Comparison of ENCODE assay signal across 15 cellular contexts in genomic region chr17:52995127-52995526, GRCh38.
"Had no signal": no experiment of that assay in that cellular context is flagged by ENCODE, and none has a peak within 500 bp of the region (broad histone marks: within the 10 kb centered on the region; RNA-seq: fewer than 3 reads in every experiment).

No MANE protein-coding gene starts in this region.

- FAIRE-seq: frontal cortex, islet of Langerhans had no signal

- DNase-seq: activated CD4-positive, alpha-beta memory T cell treated with anti-CD3 and anti-CD28 coated beads for 36 hours; activated effector memory CD4-positive, alpha-beta T cell treated with anti-CD3 and anti-CD28 coated beads, Interleukin-2, amount 50 U/mL, for 16 hours; activated T-cell treated with anti-CD3 and anti-CD28 coated beads, Interleukin-2, amount 50 U/mL, for 24 hours; adrenal gland; heart left ventricle; left colon; midbrain; right lobe of liver; trophoblast cell had no signal

- H3K4me3 ChIP-seq: adrenal gland, heart left ventricle, lung, neural progenitor cell, right lobe of liver, suprapubic skin had no signal

- H3K27me3 ChIP-seq: adrenal gland, heart left ventricle, neural progenitor cell, suprapubic skin had no signal

- H3K4me1 ChIP-seq: adrenal gland, heart left ventricle, right lobe of liver, suprapubic skin had no signal

- H3K36me3 ChIP-seq: adrenal gland, heart left ventricle, neural progenitor cell, right lobe of liver, suprapubic skin had no signal

- H3K27ac ChIP-seq: adrenal gland, heart left ventricle, neural progenitor cell, right lobe of liver, suprapubic skin, VCaP had no signal

- H2AFZ ChIP-seq: neural progenitor cell had no signal

- H3K9me3 ChIP-seq: adrenal gland, right lobe of liver, suprapubic skin had no signal

- H3K9ac ChIP-seq: neural progenitor cell had no signal

- H3K4me2 ChIP-seq: neural progenitor cell had no signal
